ENCODE assay signal across 12 cellular contexts in the genomic region with DNA sequence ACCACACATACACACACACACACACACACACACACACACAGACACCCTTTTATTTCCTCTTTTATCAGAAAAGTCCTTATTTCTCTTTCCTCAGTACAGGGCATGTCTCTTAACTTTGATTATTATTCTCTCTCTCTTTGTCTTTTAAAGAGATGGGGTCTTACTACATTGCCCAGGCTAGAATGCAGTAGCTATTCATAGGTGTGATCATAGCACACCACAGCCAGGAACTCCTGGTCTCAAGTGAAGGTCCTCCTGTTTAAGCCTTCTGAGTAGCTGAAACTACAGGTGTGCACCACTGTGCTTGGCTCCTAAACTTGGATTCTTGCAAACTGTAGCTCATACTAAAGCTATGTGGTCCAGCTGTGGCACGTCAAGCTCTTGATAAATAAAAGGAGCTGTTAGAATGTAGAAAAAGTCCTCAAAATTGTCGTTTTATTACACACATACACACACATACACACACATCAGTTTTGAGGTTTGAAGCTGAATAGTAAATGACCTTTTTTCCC. TPM values are rescaled to one million over a fixed set of nuclear protein-coding genes. Genes with fewer than 3 reads are reported as not detected.
DNase-seq lines count a peak whose midpoint lies in the region; ATAC-seq and TF ChIP-seq lines count a peak whose summit lies in the region.
"Had no signal": no experiment of that assay in that cellular context is flagged by ENCODE, and none has a peak within 500 bp of the region (broad histone marks: within the 10 kb centered on the region; RNA-seq: fewer than 3 reads in every experiment).

No MANE protein-coding gene starts in this region.

- H3K4me3 ChIP-seq in BLaER1 (no peak overlapping the region), Karpas-422 (ENCODE audit: low read length) (peak overlapping the region; percentile 54; the same call in 1 of the 2 replicates), choroid plexus epithelial cell (ENCODE audit: low read depth, low read length) (no peak overlapping the region), muscle layer of duodenum (ENCODE audit: low read depth in 1 of 2, low read length in 2 of 2) (no peak overlapping the region)
- H3K4me3 ChIP-seq: heart right ventricle had no signal

- peak; percentile 48 for DNase-seq in Karpas-422
- peak; percentile 33 for DNase-seq in choroid plexus epithelial cell (ENCODE audit: low read depth)
- DNase-seq in NCI-H446 (lab: John Stamatoyannopoulos, UW): no peak
- DNase-seq in mesenteric fat pad (ENCODE audit: low spot score): no peak
- DNase-seq: activated CD4-positive, alpha-beta T cell treated with anti-CD3 and anti-CD28 coated beads for 48 hours; activated T-cell treated with anti-CD3 and anti-CD28 coated beads, Interleukin-2, amount 50 U/mL, for 72 hours; heart right ventricle; NCI-H2107 had no signal

- H3K9me3 ChIP-seq in BLaER1: peaks cover 3% of the 10 kb centered on the region; the same call in 1 of the 2 replicates
- no peaks in the 10 kb centered on the region for H3K9me3 ChIP-seq in Karpas-422 (ENCODE audit: low read length)
- H3K9me3 ChIP-seq in muscle layer of duodenum (ENCODE audit: control insufficient read depth in 1 of 2, low read length in 2 of 2): no peaks in the 10 kb centered on the region
- H3K9me3 ChIP-seq: heart right ventricle had no signal

- H3K9ac ChIP-seq in BLaER1: no peak overlapping the region
- H3K9ac ChIP-seq in Karpas-422 (ENCODE audit: low read length): peak overlapping the region; percentile 16; the same call in 1 of the 2 replicates

- peaks cover 86% of the 10 kb centered on the region for H3K79me2 ChIP-seq in Karpas-422 (ENCODE audit: low read length)

- ATAC-seq in HG03432 (IDR thresholded peaks at IDR 0.05; ENCODE audit: unreplicated experiment) (no peak), GM19395 (IDR thresholded peaks at IDR 0.05; ENCODE audit: unreplicated experiment) (no peak)

- H3K4me1 ChIP-seq in BLaER1 (peaks cover 44% of the 10 kb centered on the region), Karpas-422 (ENCODE audit: low read length) (peaks cover 57% of the 10 kb centered on the region), muscle layer of duodenum (ENCODE audit: control insufficient read depth in 1 of 2, insufficient read depth in 2 of 2, low read length in 2 of 2) (peaks cover 6 to 18% of the 10 kb centered on the region in 2 donors)

- H3K4me2 ChIP-seq in BLaER1: peak overlapping the region; percentile 28; the same call in 1 of the 2 replicates
- peak overlapping the region; percentile 84 for H3K4me2 ChIP-seq in Karpas-422 (ENCODE audit: low read depth, low read length, poor library complexity, severe bottlenecking)

- H3K27me3 ChIP-seq in BLaER1 (no peaks in the 10 kb centered on the region), Karpas-422 (ENCODE audit: low read length) (no peaks in the 10 kb centered on the region), muscle layer of duodenum (ENCODE audit: low read depth, low read length) (no peaks in the 10 kb centered on the region)
- H3K27me3 ChIP-seq: heart right ventricle had no signal

- H3K27ac ChIP-seq in BLaER1: no peak overlapping the region
- peak overlapping the region; percentile 91 for H3K27ac ChIP-seq in Karpas-422 (ENCODE audit: low read length)
- H3K27ac ChIP-seq in muscle layer of duodenum (ENCODE audit: low read length): peak overlapping the region; percentile 49

- H2AFZ ChIP-seq in Karpas-422 (ENCODE audit: low read length): no peak overlapping the region

- no peaks in the 10 kb centered on the region for H3K9me2 ChIP-seq in Karpas-422 (replicated peaks; ENCODE audit: insufficient read depth, low read length)

- peaks cover 35% of the 10 kb centered on the region for H3K36me3 ChIP-seq in BLaER1
- peaks cover 10% of the 10 kb centered on the region for H3K36me3 ChIP-seq in Karpas-422 (ENCODE audit: insufficient read depth, low read length)
- H3K36me3 ChIP-seq in muscle layer of duodenum (ENCODE audit: control insufficient read depth in 1 of 2, insufficient read depth in 2 of 2, low read length in 2 of 2): peaks cover 0 to 4% of the 10 kb centered on the region in 2 donors

- H4K20me1 ChIP-seq in BLaER1: peaks cover 57% of the 10 kb centered on the region; the same call in 1 of the 2 replicates
- no peaks in the 10 kb centered on the region for H4K20me1 ChIP-seq in Karpas-422 (ENCODE audit: insufficient read depth, low read depth, low read length)

- no peak for TF ChIP-seq CTCF in choroid plexus epithelial cell (conservative IDR thresholded peaks at IDR 0.05; ENCODE audit: low read depth, low read length)

RNA-seq across cellular contexts. Expression of a gene that starts 7.4 kb away (rescaled TPM):
- 103 and 109 TPM in 2 replicates for total RNA-seq in Karpas-422 (2014; rRNA removed; shearing (Covaris generic); ENCODE audit: low replicate concordance)
- total RNA-seq in mesenteric fat pad: 69.6 TPM

Comparison
In these comparisons a context has a peak if more than half of its experiments do, and no peak if none do; other contexts are left out.
1. DNase-seq: peak in Karpas-422 (single experiment) and choroid plexus epithelial cell (single experiment); none in NCI-H446 (0 of 2) and mesenteric fat pad (single experiment).